In genomic region chr19:8413593-8413923, GRCh38 we compare ENCODE assay signal across 8 cellular contexts. TPM values are rescaled to one million over a fixed set of nuclear protein-coding genes. Genes with fewer than 3 reads are reported as not detected.
DNase-seq lines count a peak whose midpoint lies in the region; ATAC-seq, FAIRE-seq and TF ChIP-seq lines count a peak whose summit lies in the region.

No MANE protein-coding gene starts in this region.

- POLR2A ChIA-PET in HepG2 (lab: Yijun Ruan, JAX), result interaction anchor here (0.7 to 3.6 kb wide), 19 partner anchors 9 to 100 kb away, joined by 3 to 67 read pairs (median 4); partner anchors contain the start of genes ANGPTL4, HNRNPM, NDUFA7 and RAB11B
- POLR2A ChIA-PET in GM10248 (lab: Yijun Ruan, JAX), result interaction anchor here (0.5 to 1.7 kb wide), 4 partner anchors 13 to 36 kb away, joined by 3 to 7 read pairs (median 4); no protein-coding TSS in a partner anchor

- H3K27ac ChIP-seq in HepG2 (ENCODE audit: extremely low read length, insufficient read depth, low read length) (no peak overlapping the region), thyroid gland (peak overlapping the region in 1 of 3 donors; percentile 66)

- TF ChIP-seq POLR2A in HepG2 (IDR thresholded peaks at IDR 0.05; ENCODE audit: insufficient read depth in 1 of 2, low read depth in 2 of 2, low read length in 2 of 2), result no peak
- no peak for TF ChIP-seq POLR2A in thyroid gland (IDR thresholded peaks at IDR 0.05)

- TF ChIP-seq CTCF in HepG2 (CRISPR knock-in tag; IDR thresholded peaks at IDR 0.05) (no peak), thyroid gland (IDR thresholded peaks at IDR 0.05) (no peak), GM10248 (IDR thresholded peaks at IDR 0.05; ENCODE audit: control extremely low read depth, extremely low read depth, low read depth, missing control alignments) (no peak)

- H3K4me3 ChIP-seq in HepG2 (replicated peaks in 1 of 3; ENCODE audit: insufficient read depth in 1 of 3, low read depth in 2 of 3, low read length in 3 of 3) (peak overlapping the region; percentile 67 to 92 (median 70)), thyroid gland (replicated peaks in 1 of 3) (peak overlapping the region; percentile 11 to 76 (median 51))

- no TSS peak for BruUV-seq in HepG2 (replicated peaks; lab: Mats Ljungman, UMichigan)

- no peaks in the 10 kb centered on the region for H3K27me3 Mint-ChIP-seq in activated CD8-positive, alpha-beta memory T cell treated with anti-CD3 and anti-CD28 coated beads, Interleukin-2, amount 10 ng/mL, durations not matched to agents 7 days and 5 days
- H3K27me3 Mint-ChIP-seq in activated naive CD8-positive, alpha-beta T cell treated with anti-CD3 and anti-CD28 coated beads for 36 hours, result no peaks in the 10 kb centered on the region

- peak overlapping the region; percentile 98 for H3K4me2 ChIP-seq in HepG2 (ENCODE audit: low read depth, low read length)

- peaks cover 8% of the 10 kb centered on the region for H3K4me1 Mint-ChIP-seq in activated CD8-positive, alpha-beta memory T cell treated with anti-CD3 and anti-CD28 coated beads, Interleukin-2, amount 10 ng/mL, durations not matched to agents 7 days and 5 days
- H3K4me1 Mint-ChIP-seq in activated naive CD8-positive, alpha-beta T cell treated with anti-CD3 and anti-CD28 coated beads for 36 hours, result peaks cover 8% of the 10 kb centered on the region

- TF ChIP-seq EP300 in HepG2 (IDR thresholded peaks at IDR 0.05; ENCODE audit: low read depth in 2 of 2, low read length in 2 of 2), result no peak
- no peak for TF ChIP-seq EP300 in HepG2 (CRISPR knock-in tag; IDR thresholded peaks at IDR 0.05; ENCODE audit: borderline replicate concordance)

- H3K36me3 Mint-ChIP-seq in activated CD8-positive, alpha-beta memory T cell treated with anti-CD3 and anti-CD28 coated beads, Interleukin-2, amount 10 ng/mL, durations not matched to agents 7 days and 5 days, result no peaks in the 10 kb centered on the region
- no peaks in the 10 kb centered on the region for H3K36me3 Mint-ChIP-seq in activated naive CD8-positive, alpha-beta T cell treated with anti-CD3 and anti-CD28 coated beads for 36 hours

- no peaks in the 10 kb centered on the region for H3K36me3 ChIP-seq in HepG2 (replicated peaks in 1 of 2; ENCODE audit: control insufficient read depth in 1 of 2, insufficient read depth in 2 of 2, low read length in 2 of 2)
- H3K36me3 ChIP-seq in thyroid gland, result no peaks in the 10 kb centered on the region

- no peaks in the 10 kb centered on the region for H3K79me2 ChIP-seq in HepG2 (ENCODE audit: insufficient read depth, low read length)

- CTCF ChIA-PET in activated CD8-positive, alpha-beta memory T cell treated with anti-CD3 and anti-CD28 coated beads, Interleukin-2, amount 10 ng/mL, durations not matched to agents 7 days and 5 days (lab: Charles Lee), result interaction anchor here (0.9 to 4.3 kb wide), 23 partner anchors 12 to 411 kb away, joined by 3 to 40 read pairs (median 6); partner anchors contain the start of genes HNRNPM, MYO1F, RAB11B and ZNF414
- CTCF ChIA-PET in HepG2 (lab: Yijun Ruan, JAX; ENCODE audit: low intra/inter-chr PET ratio, low total read pairs) (no interaction called here), GM10248 (lab: Yijun Ruan, JAX) (interaction anchor here (0.7 to 5.3 kb wide), 35 partner anchors 8 to 255 kb away, joined by 3 to 35 read pairs (median 5); partner anchors contain the start of genes HNRNPM, MYO1F, RAB11B and ZNF414)

- no peak overlapping the region for H3K27ac Mint-ChIP-seq in activated CD8-positive, alpha-beta memory T cell treated with anti-CD3 and anti-CD28 coated beads, Interleukin-2, amount 10 ng/mL, durations not matched to agents 7 days and 5 days
- H3K27ac Mint-ChIP-seq in activated naive CD8-positive, alpha-beta T cell treated with anti-CD3 and anti-CD28 coated beads for 36 hours, result no peak overlapping the region

- H2AFZ ChIP-seq in HepG2 (ENCODE audit: low read length), result no peak overlapping the region

- H3K9me3 ChIP-seq in HepG2 (ENCODE audit: low read length), result no peaks in the 10 kb centered on the region
- no peaks in the 10 kb centered on the region for H3K9me3 ChIP-seq in thyroid gland

- intact Hi-C loops in HepG2 (cut with micrococcal nuclease; ENCODE audit: unreplicated experiment), result loop anchor here (5.0 kb wide), 1 partner anchor 34 kb away; no protein-coding TSS in a partner anchor
- intact Hi-C loops in thyroid gland (cut with DNase I), result no loop called here
- intact Hi-C loops in sciatic nerve (cut with DNase I), result no loop called here

- peak overlapping the region; percentile 54 for H3K4me3 Mint-ChIP-seq in activated CD8-positive, alpha-beta memory T cell treated with anti-CD3 and anti-CD28 coated beads, Interleukin-2, amount 10 ng/mL, durations not matched to agents 7 days and 5 days
- peak overlapping the region; percentile 57 for H3K4me3 Mint-ChIP-seq in activated naive CD8-positive, alpha-beta T cell treated with anti-CD3 and anti-CD28 coated beads for 36 hours

- peak overlapping the region; percentile 78 for H3K9ac ChIP-seq in HepG2 (ENCODE audit: insufficient read depth, low read depth, low read length)

- peak; percentile 46 for DNase-seq in activated CD8-positive, alpha-beta memory T cell treated with anti-CD3 and anti-CD28 coated beads, Interleukin-2, amount 10 ng/mL, durations not matched to agents 7 days and 5 days
- DNase-seq in activated CD8-positive, alpha-beta memory T cell treated with anti-CD3 and anti-CD28 coated beads for 24 hours, result no peak
- DNase-seq in activated naive CD8-positive, alpha-beta T cell treated with anti-CD3 and anti-CD28 coated beads for 36 hours, result no peak
- DNase-seq in HepG2 (ENCODE audit: low spot score) (no peak), thyroid gland (no peak), NCI-H187 (lab: John Stamatoyannopoulos, UW) (no peak), GM10248 (ENCODE audit: extremely low spot score) (no peak), sciatic nerve (ENCODE audit: low spot score) (no peak)

- H4K20me1 ChIP-seq in HepG2 (ENCODE audit: insufficient read depth, low read length), result no peaks in the 10 kb centered on the region

- no peaks in the 10 kb centered on the region for H3K9me3 Mint-ChIP-seq in activated CD8-positive, alpha-beta memory T cell treated with anti-CD3 and anti-CD28 coated beads, Interleukin-2, amount 10 ng/mL, durations not matched to agents 7 days and 5 days (ENCODE audit: low read depth)
- no peaks in the 10 kb centered on the region for H3K9me3 Mint-ChIP-seq in activated naive CD8-positive, alpha-beta T cell treated with anti-CD3 and anti-CD28 coated beads for 36 hours

- TF ChIP-seq RAD21 in HepG2 (CRISPR knock-in tag; IDR thresholded peaks at IDR 0.05), result no peak

- FAIRE-seq in HepG2 (lab: Jason Lieb, UNC), result no peak

- H3K27me3 ChIP-seq in HepG2 (ENCODE audit: control insufficient read depth in 1 of 2, insufficient read depth in 2 of 2, low read length in 2 of 2) (no peaks in the 10 kb centered on the region), thyroid gland (no peaks in the 10 kb centered on the region)

- in situ Hi-C loops in HepG2 (cut with HindIII; ENCODE audit: extremely low pct_ligation_motif_present, low pct_unique_long_range_greater_than_20kb), result loop anchor here (5.0 kb wide), 1 partner anchor 39 kb away; no protein-coding TSS in a partner anchor

- 7% methylated on average over 3 of the region's 7 CpGs for WGBS in HepG2 (ENCODE audit: low lambda C conversion rate)
- 16% methylated on average over 3 of the region's 7 CpGs for WGBS in thyroid gland, 2 donors

- ATAC-seq in activated CD8-positive, alpha-beta memory T cell treated with anti-CD3 and anti-CD28 coated beads, Interleukin-2, amount 10 ng/mL, durations not matched to agents 7 days and 5 days, result no peak
- ATAC-seq in HepG2 (no peak), sciatic nerve (no peak)

- H3K4me1 ChIP-seq in HepG2 (ENCODE audit: insufficient read depth, low read length) (peaks cover 36% of the 10 kb centered on the region), thyroid gland (peaks cover 26 to 44% of the 10 kb centered on the region in 2 donors)

RNA-seq across cellular contexts. Expression of gene MARCHF2, which starts 0.5 kb away (rescaled TPM):
- 10 to 100 TPM; 16.5 to 20.9 TPM for total RNA-seq in activated CD8-positive, alpha-beta memory T cell treated with anti-CD3 and anti-CD28 coated beads, Interleukin-2, amount 10 ng/mL, durations not matched to agents 7 days and 5 days
- 1 to 10 TPM; 6.1 to 6.6 TPM for total RNA-seq in activated naive CD8-positive, alpha-beta T cell treated with anti-CD3 and anti-CD28 coated beads for 36 hours
- total RNA-seq in HepG2 (2016; rRNA removed; fragmentation: Illumina TruSeq; extraction: Trizol), result 10.6 and 12.7 TPM in 2 replicates
- 59.6 and 64.1 TPM in 2 replicates for total RNA-seq in HepG2 (2016; cell fraction: cytosol; rRNA removed; fragmentation: Illumina TruSeq; extraction: Trizol; ENCODE audit: low read depth)
- total RNA-seq in HepG2 (2016; cell fraction: insoluble cytoplasmic fraction; rRNA removed; fragmentation: Illumina TruSeq; extraction: Trizol), result 8.2 and 12.9 TPM in 2 replicates
- 65.2 and 66.6 TPM in 2 replicates for total RNA-seq in HepG2 (2016; cell fraction: membrane; rRNA removed; fragmentation: Illumina TruSeq; extraction: Trizol)
- total RNA-seq in HepG2 (2016; cell fraction: nucleus; rRNA removed; fragmentation: Illumina TruSeq; extraction: Trizol), result 3.6 and 5.3 TPM in 2 replicates
- 13.0 and 17.0 TPM in 2 replicates for polyA plus RNA-seq in HepG2 (2011; rRNA removed)
- polyA plus RNA-seq in HepG2 (2011; cell fraction: cytosol; rRNA removed), result 21.1 and 28.3 TPM in 2 replicates
- polyA plus RNA-seq in HepG2 (2011; cell fraction: nucleus; rRNA removed), result 15.0 and 19.7 TPM in 2 replicates
- 6.7 and 12.0 TPM in 2 replicates for polyA plus RNA-seq in HepG2 (2012)
- polyA plus RNA-seq in HepG2 (2016; cell fraction: cytosol; fragmentation: Illumina TruSeq; extraction: Trizol; ENCODE audit: low read depth), result 74.4 and 75.7 TPM in 2 replicates
- 8.3 and 8.9 TPM in 2 replicates for polyA plus RNA-seq in HepG2 (2016; cell fraction: insoluble cytoplasmic fraction; fragmentation: Illumina TruSeq; extraction: Trizol; ENCODE audit: low read depth)
- 56.5 and 63.1 TPM in 2 replicates for polyA plus RNA-seq in HepG2 (2016; cell fraction: membrane; fragmentation: Illumina TruSeq; extraction: Trizol; ENCODE audit: low read depth)
- 8.7 and 13.2 TPM in 2 replicates for polyA plus RNA-seq in HepG2 (2016; cell fraction: nucleus; fragmentation: Illumina TruSeq; extraction: Trizol; ENCODE audit: insufficient read depth, low read depth)
- polyA minus RNA-seq in HepG2 (2011; rRNA and poly(A)+ RNA removed; ENCODE audit: low replicate concordance), result 5.3 and 38.3 TPM in 2 replicates
- 11.2 and 13.2 TPM in 2 replicates for polyA minus RNA-seq in HepG2 (2011; cell fraction: cytosol; rRNA and poly(A)+ RNA removed)
- 2.3 and 8.2 TPM in 2 replicates for polyA minus RNA-seq in HepG2 (2011; cell fraction: nucleus; rRNA and poly(A)+ RNA removed)
- total RNA-seq in thyroid gland, result 100 to 1,000 TPM; 168 to 245 (median 215) TPM
- 44.7 TPM for total RNA-seq in sciatic nerve

RNA-seq across cellular contexts. Expression of gene RAB11B, which starts 23.4 kb away (rescaled TPM):
- total RNA-seq in activated CD8-positive, alpha-beta memory T cell treated with anti-CD3 and anti-CD28 coated beads, Interleukin-2, amount 10 ng/mL, durations not matched to agents 7 days and 5 days, result 10 to 100 TPM; 96.2 to 97.3 TPM
- total RNA-seq in activated naive CD8-positive, alpha-beta T cell treated with anti-CD3 and anti-CD28 coated beads for 36 hours, result 10 to 100 TPM; 60.9 to 65.5 TPM
- total RNA-seq in HepG2 (2016; rRNA removed; fragmentation: Illumina TruSeq; extraction: Trizol) (6.0 and 11.5 TPM in 2 replicates), thyroid gland (100 to 1,000 TPM in 2 of 4 donors, 10 to 100 TPM in 2; 91.2 to 137 (median 113) TPM), sciatic nerve (91.6 TPM)
- 3.2 and 5.3 TPM in 2 replicates for total RNA-seq in HepG2 (2016; cell fraction: cytosol; rRNA removed; fragmentation: Illumina TruSeq; extraction: Trizol; ENCODE audit: low read depth)
- total RNA-seq in HepG2 (2016; cell fraction: insoluble cytoplasmic fraction; rRNA removed; fragmentation: Illumina TruSeq; extraction: Trizol), result 5.3 and 9.6 TPM in 2 replicates
- total RNA-seq in HepG2 (2016; cell fraction: membrane; rRNA removed; fragmentation: Illumina TruSeq; extraction: Trizol), result 5.5 and 8.1 TPM in 2 replicates
- total RNA-seq in HepG2 (2016; cell fraction: nucleus; rRNA removed; fragmentation: Illumina TruSeq; extraction: Trizol), result 10.6 and 12.6 TPM in 2 replicates
- 28.4 and 39.6 TPM in 2 replicates for polyA plus RNA-seq in HepG2 (2011; rRNA removed)
- 25.6 and 37.5 TPM in 2 replicates for polyA plus RNA-seq in HepG2 (2011; cell fraction: cytosol; rRNA removed)
- 145 and 155 TPM in 2 replicates for polyA plus RNA-seq in HepG2 (2011; cell fraction: nucleus; rRNA removed)
- 60.0 and 70.4 TPM in 2 replicates for polyA plus RNA-seq in HepG2 (2012)
- 12.4 and 13.3 TPM in 2 replicates for polyA plus RNA-seq in HepG2 (2016; cell fraction: cytosol; fragmentation: Illumina TruSeq; extraction: Trizol; ENCODE audit: low read depth)
- polyA plus RNA-seq in HepG2 (2016; cell fraction: insoluble cytoplasmic fraction; fragmentation: Illumina TruSeq; extraction: Trizol; ENCODE audit: low read depth), result 42.9 and 48.7 TPM in 2 replicates
- polyA plus RNA-seq in HepG2 (2016; cell fraction: membrane; fragmentation: Illumina TruSeq; extraction: Trizol; ENCODE audit: low read depth), result 18.3 and 20.3 TPM in 2 replicates
- polyA plus RNA-seq in HepG2 (2016; cell fraction: nucleus; fragmentation: Illumina TruSeq; extraction: Trizol; ENCODE audit: insufficient read depth, low read depth), result 54.5 and 58.9 TPM in 2 replicates
- 12.0 and 69.0 TPM in 2 replicates for polyA minus RNA-seq in HepG2 (2011; rRNA and poly(A)+ RNA removed; ENCODE audit: low replicate concordance)
- polyA minus RNA-seq in HepG2 (2011; cell fraction: cytosol; rRNA and poly(A)+ RNA removed), result 33.6 and 48.7 TPM in 2 replicates
- polyA minus RNA-seq in HepG2 (2011; cell fraction: nucleus; rRNA and poly(A)+ RNA removed), result 27.7 and 30.1 TPM in 2 replicates

RNA-seq across cellular contexts. Expression of gene HNRNPM, which starts 31.2 kb away (rescaled TPM):
- 100 to 1,000 TPM; 226 to 309 TPM for total RNA-seq in activated CD8-positive, alpha-beta memory T cell treated with anti-CD3 and anti-CD28 coated beads, Interleukin-2, amount 10 ng/mL, durations not matched to agents 7 days and 5 days
- 100 to 1,000 TPM; 348 to 358 TPM for total RNA-seq in activated naive CD8-positive, alpha-beta T cell treated with anti-CD3 and anti-CD28 coated beads for 36 hours
- total RNA-seq in HepG2 (2016; rRNA removed; fragmentation: Illumina TruSeq; extraction: Trizol), result 102 and 144 TPM in 2 replicates
- total RNA-seq in HepG2 (2016; cell fraction: cytosol; rRNA removed; fragmentation: Illumina TruSeq; extraction: Trizol; ENCODE audit: low read depth), result 28.1 and 31.3 TPM in 2 replicates
- 105 and 130 TPM in 2 replicates for total RNA-seq in HepG2 (2016; cell fraction: insoluble cytoplasmic fraction; rRNA removed; fragmentation: Illumina TruSeq; extraction: Trizol)
- total RNA-seq in HepG2 (2016; cell fraction: membrane; rRNA removed; fragmentation: Illumina TruSeq; extraction: Trizol), result 29.6 and 34.4 TPM in 2 replicates
- 79.0 and 100 TPM in 2 replicates for total RNA-seq in HepG2 (2016; cell fraction: nucleus; rRNA removed; fragmentation: Illumina TruSeq; extraction: Trizol)
- 53.7 and 56.7 TPM in 2 replicates for polyA plus RNA-seq in HepG2 (2011; rRNA removed)
- polyA plus RNA-seq in HepG2 (2011; cell fraction: cytosol; rRNA removed), result 57.0 and 126 TPM in 2 replicates
- 114 and 125 TPM in 2 replicates for polyA plus RNA-seq in HepG2 (2011; cell fraction: nucleus; rRNA removed)
- 107 and 138 TPM in 2 replicates for polyA plus RNA-seq in HepG2 (2012)
- polyA plus RNA-seq in HepG2 (2016; cell fraction: cytosol; fragmentation: Illumina TruSeq; extraction: Trizol; ENCODE audit: low read depth), result 12.0 and 13.3 TPM in 2 replicates
- polyA plus RNA-seq in HepG2 (2016; cell fraction: insoluble cytoplasmic fraction; fragmentation: Illumina TruSeq; extraction: Trizol; ENCODE audit: low read depth), result 244 and 309 TPM in 2 replicates
- polyA plus RNA-seq in HepG2 (2016; cell fraction: membrane; fragmentation: Illumina TruSeq; extraction: Trizol; ENCODE audit: low read depth), result 17.6 and 27.0 TPM in 2 replicates
- 181 and 202 TPM in 2 replicates for polyA plus RNA-seq in HepG2 (2016; cell fraction: nucleus; fragmentation: Illumina TruSeq; extraction: Trizol; ENCODE audit: insufficient read depth, low read depth)
- 64.5 and 120 TPM in 2 replicates for polyA minus RNA-seq in HepG2 (2011; rRNA and poly(A)+ RNA removed; ENCODE audit: low replicate concordance)
- 53.3 and 60.8 TPM in 2 replicates for polyA minus RNA-seq in HepG2 (2011; cell fraction: cytosol; rRNA and poly(A)+ RNA removed)
- polyA minus RNA-seq in HepG2 (2011; cell fraction: nucleus; rRNA and poly(A)+ RNA removed), result 85.2 and 90.0 TPM in 2 replicates
- total RNA-seq in thyroid gland, result 100 to 1,000 TPM in 2 of 4 donors, 10 to 100 TPM in 2; 79.3 to 138 (median 97.2) TPM
- 154 TPM for total RNA-seq in sciatic nerve

RNA-seq across cellular contexts. Expression of gene ANGPTL4, which starts 49.6 kb away (rescaled TPM):
- total RNA-seq in activated CD8-positive, alpha-beta memory T cell treated with anti-CD3 and anti-CD28 coated beads, Interleukin-2, amount 10 ng/mL, durations not matched to agents 7 days and 5 days, result under 1 TPM; 0.50 to 0.82 TPM
- 1 to 10 TPM; 1.9 to 2.1 TPM for total RNA-seq in activated naive CD8-positive, alpha-beta T cell treated with anti-CD3 and anti-CD28 coated beads for 36 hours
- total RNA-seq in HepG2 (2016; rRNA removed; fragmentation: Illumina TruSeq; extraction: Trizol) (0.20 and 0.80 TPM in 2 replicates), thyroid gland (10 to 100 TPM; 19.9 to 99.8 (median 46.6) TPM), sciatic nerve (9.2 TPM)
- 0.10 and 0.35 TPM in 2 replicates for total RNA-seq in HepG2 (2016; cell fraction: cytosol; rRNA removed; fragmentation: Illumina TruSeq; extraction: Trizol; ENCODE audit: low read depth)
- 0.27 and 0.80 TPM in 2 replicates for total RNA-seq in HepG2 (2016; cell fraction: insoluble cytoplasmic fraction; rRNA removed; fragmentation: Illumina TruSeq; extraction: Trizol)
- 0.48 and 0.71 TPM in 2 replicates for total RNA-seq in HepG2 (2016; cell fraction: membrane; rRNA removed; fragmentation: Illumina TruSeq; extraction: Trizol)
- 0.78 and 1.6 TPM in 2 replicates for total RNA-seq in HepG2 (2016; cell fraction: nucleus; rRNA removed; fragmentation: Illumina TruSeq; extraction: Trizol)
- polyA plus RNA-seq in HepG2 (2011; rRNA removed), result 21.7 and 39.9 TPM in 2 replicates
- 24.1 and 25.1 TPM in 2 replicates for polyA plus RNA-seq in HepG2 (2011; cell fraction: cytosol; rRNA removed)
- polyA plus RNA-seq in HepG2 (2011; cell fraction: nucleus; rRNA removed), result 62.7 and 74.1 TPM in 2 replicates
- polyA plus RNA-seq in HepG2 (2012), result 15.1 and 16.8 TPM in 2 replicates
- 0.22 and 0.23 TPM in 2 replicates for polyA plus RNA-seq in HepG2 (2016; cell fraction: cytosol; fragmentation: Illumina TruSeq; extraction: Trizol; ENCODE audit: low read depth)
- 0.29 and 0.58 TPM in 2 replicates for polyA plus RNA-seq in HepG2 (2016; cell fraction: insoluble cytoplasmic fraction; fragmentation: Illumina TruSeq; extraction: Trizol; ENCODE audit: low read depth)
- 0.19 TPM in 2 replicates for polyA plus RNA-seq in HepG2 (2016; cell fraction: membrane; fragmentation: Illumina TruSeq; extraction: Trizol; ENCODE audit: low read depth)
- polyA plus RNA-seq in HepG2 (2016; cell fraction: nucleus; fragmentation: Illumina TruSeq; extraction: Trizol; ENCODE audit: insufficient read depth, low read depth), result 2.5 and 3.1 TPM in 2 replicates
- 0.14 and 19.3 TPM in 2 replicates for polyA minus RNA-seq in HepG2 (2011; rRNA and poly(A)+ RNA removed; ENCODE audit: low replicate concordance)
- polyA minus RNA-seq in HepG2 (2011; cell fraction: cytosol; rRNA and poly(A)+ RNA removed), result 14.2 and 17.5 TPM in 2 replicates
- polyA minus RNA-seq in HepG2 (2011; cell fraction: nucleus; rRNA and poly(A)+ RNA removed), result 14.4 and 18.8 TPM in 2 replicates
